9 cellular contexts compared by ENCODE assay signal in genomic region chr4:108763226-108763593, GRCh38. TPM values are rescaled to one million over a fixed set of nuclear protein-coding genes. Genes with fewer than 3 reads are reported as not detected.
A peak's percentile ranks its signal among the peaks of the same experiment; 100 is the strongest.
DNase-seq lines count a peak whose midpoint lies in the region; ATAC-seq and TF ChIP-seq lines count a peak whose summit lies in the region.
"Had no signal": no experiment of that assay in that cellular context is flagged by ENCODE, and none has a peak within 500 bp of the region (broad histone marks: within the 10 kb centered on the region; RNA-seq: fewer than 3 reads in every experiment).

No MANE protein-coding gene starts in this region.

- H3K27me3 Mint-ChIP-seq in activated naive CD8-positive, alpha-beta T cell = peaks cover 35% of the 10 kb centered on the region

- no peak overlapping the region for H3K27ac Mint-ChIP-seq in activated naive CD8-positive, alpha-beta T cell

- no peak for ATAC-seq in HG03432 (IDR thresholded peaks at IDR 0.05; ENCODE audit: unreplicated experiment)
- no peak for ATAC-seq in GM18870 (IDR thresholded peaks at IDR 0.05; ENCODE audit: unreplicated experiment)
- ATAC-seq in GM21381 (IDR thresholded peaks at IDR 0.05; ENCODE audit: unreplicated experiment) = no peak

- H3K9me2 ChIP-seq in GM23248 (ENCODE audit: insufficient read depth) = no peaks in the 10 kb centered on the region

- H3K27ac ChIP-seq in GM23248 (no peak overlapping the region), sigmoid colon (no peak overlapping the region)

- no peak for TF ChIP-seq CTCF in sigmoid colon (IDR thresholded peaks at IDR 0.05)

- peaks cover 10% of the 10 kb centered on the region for H3K4me1 Mint-ChIP-seq in activated naive CD8-positive, alpha-beta T cell (ENCODE audit: low read depth)

- TF ChIP-seq POLR2A in sigmoid colon (IDR thresholded peaks at IDR 0.05) = no peak

- 21 to 24% methylated on average over 11 of the region's 11 CpGs for WGBS in GM23248 (ENCODE audit: low coverage in 1 of 2, low lambda C conversion rate in 2 of 2, missing lambda C conversion rate in 2 of 2), 2 experiments
- WGBS in sigmoid colon, 2 donors = 16 to 25% methylated on average over 11 of the region's 11 CpGs

- intact Hi-C loops in sigmoid colon (cut with DNase I) = no loop called here

- H3K27me3 ChIP-seq in GM23248 (replicated peaks; ENCODE audit: insufficient read depth) (peaks cover 36% of the 10 kb centered on the region), sigmoid colon (peaks cover 0 to 42% (median 0%) of the 10 kb centered on the region in 3 donors)

- H3F3A ChIP-seq in GM23248 (ENCODE audit: insufficient read depth) = no peaks in the 10 kb centered on the region

- no peak for TF ChIP-seq EP300 in sigmoid colon (IDR thresholded peaks at IDR 0.05)

- H3K4me3 ChIP-seq in GM23248 (peak overlapping the region; percentile 71), sigmoid colon (peak overlapping the region; percentile 25 to 57 (median 50))

- no peaks in the 10 kb centered on the region for H3K36me3 ChIP-seq in GM23248 (ENCODE audit: low read depth)
- no peaks in the 10 kb centered on the region for H3K36me3 ChIP-seq in sigmoid colon

- H3K9me3 Mint-ChIP-seq in activated naive CD8-positive, alpha-beta T cell (ENCODE audit: low read depth) = no peaks in the 10 kb centered on the region

- H3K36me3 Mint-ChIP-seq in activated naive CD8-positive, alpha-beta T cell = no peaks in the 10 kb centered on the region

- H4K20me1 ChIP-seq in GM23248 (ENCODE audit: insufficient read depth) = no peaks in the 10 kb centered on the region

- no peak overlapping the region for H3K9ac ChIP-seq in GM23248

- DNase-seq in GM23248 = no peak
- peak; percentile 10 for DNase-seq in hepatic stellate cell (ENCODE audit: low spot score)
- DNase-seq in sigmoid colon = no peak
- no peak for DNase-seq in NCI-H2029 (lab: John Stamatoyannopoulos, UW)

- no peaks in the 10 kb centered on the region for H3K79me2 ChIP-seq in GM23248 (ENCODE audit: insufficient read depth)

- H3K4me1 ChIP-seq in GM23248 (ENCODE audit: insufficient read depth) (no peaks in the 10 kb centered on the region), sigmoid colon (peaks cover 0 to 13% (median 12%) of the 10 kb centered on the region in 4 donors)

- peak overlapping the region; percentile 86 for H3K4me2 ChIP-seq in GM23248 (ENCODE audit: unreplicated experiment)

- in situ Hi-C loops in GM23248 (cut with MboI) = no loop called here

- H3K9me3 ChIP-seq in GM23248 (ENCODE audit: low read depth) (no peaks in the 10 kb centered on the region), sigmoid colon (no peaks in the 10 kb centered on the region)

- peak overlapping the region; percentile 93 for H3K4me3 Mint-ChIP-seq in activated naive CD8-positive, alpha-beta T cell

- peak overlapping the region; percentile 80 for H2AFZ ChIP-seq in GM23248

RNA-seq across cellular contexts. Expression of gene ETNPPL, which starts 0.4 kb away (rescaled TPM):
- total RNA-seq in GM23248 (2014; rRNA removed; shearing (Covaris generic)) = not detected in 2 replicates
- polyA plus RNA-seq in GM23248 (2016; fragmentation: Nextera tagmentation; extraction: Ambion mirVana) (not detected in 2 replicates), sigmoid colon (not detected)
- under 1 TPM in 1 of 4 donors, not detected in 3; 0.36 TPM for total RNA-seq in sigmoid colon
- total RNA-seq: M059J had no signal
